Comparison of ENCODE assay signal across 8 cellular contexts in genomic region chr13:75326173-75327131, GRCh38.
DNase-seq lines count a peak whose midpoint lies in the region; ATAC-seq and TF ChIP-seq lines count a peak whose summit lies in the region.

No MANE protein-coding gene starts in this region.

- no peak for TF ChIP-seq CTCF in osteoblast (IDR thresholded peaks at IDR 0.05; ENCODE audit: extremely low read depth, low read depth, low read length)

- H3K4me1 ChIP-seq in osteoblast (ENCODE audit: insufficient read depth, low read length), result no peaks in the 10 kb centered on the region

- H2AFZ ChIP-seq in osteoblast (ENCODE audit: low read length), result peak overlapping the region; percentile 12

- H3K79me2 ChIP-seq in osteoblast (ENCODE audit: insufficient read depth, low read length), result no peaks in the 10 kb centered on the region

- ATAC-seq in GM18861 (IDR thresholded peaks at IDR 0.05; ENCODE audit: unreplicated experiment) (peak; percentile 90), HG02970 (IDR thresholded peaks at IDR 0.05; ENCODE audit: low FRiP score, unreplicated experiment) (peak; percentile 91)

- peaks cover 9% of the 10 kb centered on the region for H3K36me3 ChIP-seq in osteoblast (ENCODE audit: insufficient read depth, low read length)

- peak overlapping the region; percentile 18 for H3K4me2 ChIP-seq in osteoblast (ENCODE audit: insufficient read depth, low read length)

- no peak overlapping the region for H3K4me3 ChIP-seq in osteoblast (ENCODE audit: insufficient read depth, low read length)

- no peaks in the 10 kb centered on the region for H3K27me3 ChIP-seq in osteoblast (ENCODE audit: insufficient read depth, low read length)

- H3K27ac ChIP-seq in osteoblast (ENCODE audit: low read depth, low read length), result peak overlapping the region; percentile 2

- DNase-seq in T-helper 22 cell (ENCODE audit: low read depth) (peak; percentile 45), osteoblast (ENCODE audit: insufficient read length, low spot score, missing footprints) (no peak), C1 segment of cervical spinal cord (lab: John Stamatoyannopoulos, UW) (no peak), inferior parietal cortex (ENCODE audit: extremely low spot score) (no peak), DMS153 treated with DMSO at 0.1 percent for 48 hours (lab: John Stamatoyannopoulos, UW; ENCODE audit: unreplicated experiment) (no peak)
- peak; percentile 81 for DNase-seq in central memory CD4-positive, alpha-beta T cell

- H4K20me1 ChIP-seq in osteoblast (ENCODE audit: insufficient read depth, low read length), result no peaks in the 10 kb centered on the region

- H3K9me3 ChIP-seq in osteoblast (ENCODE audit: low read depth, low read length), result no peaks in the 10 kb centered on the region

Comparison
In these comparisons a context has a peak if more than half of its experiments do, and no peak if none do; other contexts are left out.
1. DNase-seq: peak in T-helper 22 cell (single experiment) and central memory CD4-positive, alpha-beta T cell (single experiment); none in osteoblast (single experiment), C1 segment of cervical spinal cord (0 of 14), inferior parietal cortex (single experiment) and DMS153 treated with DMSO at 0.1 percent for 48 hours (single experiment).